10 cellular contexts compared by ENCODE assay signal in genomic region chr1:173864179-173864867, GRCh38. TPM values are rescaled to one million over a fixed set of nuclear protein-coding genes. Genes with fewer than 3 reads are reported as not detected.
DNase-seq lines count a peak whose midpoint lies in the region; ATAC-seq, FAIRE-seq and TF ChIP-seq lines count a peak whose summit lies in the region.
"Had no signal": no experiment of that assay in that cellular context is flagged by ENCODE, and none has a peak within 500 bp of the region (broad histone marks: within the 10 kb centered on the region; RNA-seq: fewer than 3 reads in every experiment).

No MANE protein-coding gene starts in this region.

- peak overlapping the region; percentile 95 for H3K4me2 ChIP-seq in endothelial cell of umbilical vein (ENCODE audit: insufficient read depth, low read length)

- peak overlapping the region; percentile 95 to 99 for H3K4me3 Mint-ChIP-seq in activated T-cell treated with anti-CD3 and anti-CD28 coated beads, Interleukin-2, amount 50 U/mL, for 72 hours
- H3K4me3 Mint-ChIP-seq in stimulated activated effector memory CD8-positive, alpha-beta T cell treated with anti-CD3 and anti-CD28 coated beads, Interleukin-12 subunit alpha, Interleukin-12 subunit beta, amount 100 ng/mL, for 72 hours = peak overlapping the region; percentile 94

- H2AFZ ChIP-seq in endothelial cell of umbilical vein (ENCODE audit: low read depth, low read length) = no peak overlapping the region

- H3K9me3 Mint-ChIP-seq in activated T-cell treated with anti-CD3 and anti-CD28 coated beads, Interleukin-2, amount 50 U/mL, for 72 hours = no peaks in the 10 kb centered on the region
- H3K9me3 Mint-ChIP-seq in stimulated activated effector memory CD8-positive, alpha-beta T cell treated with anti-CD3 and anti-CD28 coated beads, Interleukin-12 subunit alpha, Interleukin-12 subunit beta, amount 100 ng/mL, for 72 hours = no peaks in the 10 kb centered on the region

- H3K27ac ChIP-seq in RWPE2 (ENCODE audit: poor library complexity, severe bottlenecking) (peak overlapping the region; percentile 91), endothelial cell of umbilical vein (ENCODE audit: insufficient read depth, low read depth, low read length) (peak overlapping the region; percentile 13), small intestine (ENCODE audit: low read depth in 1 of 2, low read length in 1 of 2) (no peak overlapping the region)

- H3K27ac Mint-ChIP-seq in activated T-cell treated with anti-CD3 and anti-CD28 coated beads, Interleukin-2, amount 50 U/mL, for 72 hours = peak overlapping the region; percentile 95
- H3K27ac Mint-ChIP-seq in stimulated activated effector memory CD8-positive, alpha-beta T cell treated with anti-CD3 and anti-CD28 coated beads, Interleukin-12 subunit alpha, Interleukin-12 subunit beta, amount 100 ng/mL, for 72 hours = peak overlapping the region; percentile 99

- intact Hi-C loops in endothelial cell of umbilical vein (cut with micrococcal nuclease) = no loop called here

- ATAC-seq in activated T-cell treated with anti-CD3 and anti-CD28 coated beads, Interleukin-2, amount 50 U/mL, for 72 hours (replicated peaks in 1 of 2) = no peak
- ATAC-seq in RWPE2 (ENCODE audit: low read depth) = no peak
- no peak for ATAC-seq in stimulated activated effector memory CD8-positive, alpha-beta T cell treated with anti-CD3 and anti-CD28 coated beads, Interleukin-12 subunit alpha, Interleukin-12 subunit beta, amount 100 ng/mL, for 72 hours

- no peak overlapping the region for H3K9ac ChIP-seq in endothelial cell of umbilical vein (replicated peaks; ENCODE audit: extremely low read depth, insufficient read depth, low read length)

- H4K20me1 ChIP-seq in endothelial cell of umbilical vein (replicated peaks; ENCODE audit: control insufficient read depth, extremely low read depth, insufficient read depth, low read length) = peaks cover 8% of the 10 kb centered on the region

- H3K9me3 ChIP-seq in RWPE2 (ENCODE audit: severe bottlenecking) (no peaks in the 10 kb centered on the region), endothelial cell of umbilical vein (replicated peaks; ENCODE audit: control insufficient read depth, insufficient read depth, low read length) (no peaks in the 10 kb centered on the region), small intestine (ENCODE audit: control insufficient read depth, low read depth) (no peaks in the 10 kb centered on the region)

- H3K27me3 Mint-ChIP-seq in activated T-cell treated with anti-CD3 and anti-CD28 coated beads, Interleukin-2, amount 50 U/mL, for 72 hours (ENCODE audit: low read depth) = no peaks in the 10 kb centered on the region

- BruUV-seq in endothelial cell of umbilical vein (replicated peaks; lab: Mats Ljungman, UMichigan) = no TSS peak

- TF ChIP-seq CTCF in RWPE2 (IDR thresholded peaks at IDR 0.05; ENCODE audit: poor library complexity, severe bottlenecking) = no peak
- no peak for TF ChIP-seq CTCF in endothelial cell of umbilical vein (IDR thresholded peaks at IDR 0.05; ENCODE audit: extremely low read depth in 1 of 2, insufficient read depth in 1 of 2, low read depth in 1 of 2, low read length in 2 of 2)

- DNase-seq in activated T-cell treated with anti-CD3 and anti-CD28 coated beads, Interleukin-2, amount 50 U/mL, for 72 hours = no peak
- DNase-seq in activated T-cell treated with anti-CD3 and anti-CD28 coated beads, Interleukin-2, amount 50 U/mL, for 1 hour = no peak
- DNase-seq in RWPE2 (ENCODE audit: low spot score) (no peak), endothelial cell of umbilical vein (ENCODE audit: low read depth, low spot score) (no peak), hippocampal formation (lab: John Stamatoyannopoulos, UW) (no peak), NCI-H1417 treated with DMSO at 0.1 percent for 48 hours (lab: John Stamatoyannopoulos, UW) (no peak), small intestine (no peak)
- no peak for DNase-seq in stimulated activated effector memory CD8-positive, alpha-beta T cell treated with anti-CD3 and anti-CD28 coated beads, Interleukin-12 subunit alpha, Interleukin-12 subunit beta, amount 100 ng/mL, for 72 hours (ENCODE audit: low spot score in 2 of 2)
- DNase-seq: COR-L47 had no signal

- H3K4me3 ChIP-seq in RWPE2 (ENCODE audit: severe bottlenecking) (no peak overlapping the region), endothelial cell of umbilical vein (replicated peaks in 1 of 3; ENCODE audit: insufficient read depth in 1 of 3, low read depth in 1 of 3, low read length in 3 of 3) (peak overlapping the region in 2 of 3 experiments; percentile 27 to 99), small intestine (ENCODE audit: low read depth in 1 of 2, low read length in 2 of 2) (no peak overlapping the region)

- TF ChIP-seq POLR2A in endothelial cell of umbilical vein (IDR thresholded peaks at IDR 0.05; ENCODE audit: low read depth, low read length) = no peak

- WGBS in small intestine, 3 donors = 64 to 75% (median 70%) methylated on average over 5 of the region's 5 CpGs

- H3K36me3 ChIP-seq in RWPE2 (ENCODE audit: low read depth) (peaks cover 61% of the 10 kb centered on the region), endothelial cell of umbilical vein (ENCODE audit: control insufficient read depth in 2 of 2, extremely low read depth in 1 of 2, insufficient read depth in 2 of 2, low read length in 2 of 2) (peaks cover 18 to 40% of the 10 kb centered on the region in 2 experiments), small intestine (ENCODE audit: control insufficient read depth in 2 of 2, insufficient read depth in 2 of 2, low read length in 2 of 2) (peaks cover 6 to 16% of the 10 kb centered on the region in 2 donors)

- POLR2A ChIA-PET in endothelial cell of umbilical vein (lab: Charles Lee) = interaction anchor here (1.0 to 1.6 kb wide), 3 partner anchors 10 to 158 kb away, joined by 4 read pairs; partner anchors contain the start of gene RC3H1

- H3K36me3 Mint-ChIP-seq in activated T-cell treated with anti-CD3 and anti-CD28 coated beads, Interleukin-2, amount 50 U/mL, for 72 hours (ENCODE audit: insufficient read depth in 2 of 2) = peaks cover 31 to 46% of the 10 kb centered on the region in 2 donors
- H3K36me3 Mint-ChIP-seq in stimulated activated effector memory CD8-positive, alpha-beta T cell treated with anti-CD3 and anti-CD28 coated beads, Interleukin-12 subunit alpha, Interleukin-12 subunit beta, amount 100 ng/mL, for 72 hours = peaks cover 96% of the 10 kb centered on the region

- peaks cover 42% of the 10 kb centered on the region for H3K4me1 Mint-ChIP-seq in activated T-cell treated with anti-CD3 and anti-CD28 coated beads, Interleukin-2, amount 50 U/mL, for 72 hours (ENCODE audit: low read depth)
- peaks cover 59% of the 10 kb centered on the region for H3K4me1 Mint-ChIP-seq in stimulated activated effector memory CD8-positive, alpha-beta T cell treated with anti-CD3 and anti-CD28 coated beads, Interleukin-12 subunit alpha, Interleukin-12 subunit beta, amount 100 ng/mL, for 72 hours

- H3K79me2 ChIP-seq in endothelial cell of umbilical vein (ENCODE audit: control insufficient read depth, insufficient read depth, low read length) = peaks cover 37% of the 10 kb centered on the region

- no peaks in the 10 kb centered on the region for H3K27me3 ChIP-seq in RWPE2 (ENCODE audit: insufficient read depth, poor library complexity, severe bottlenecking)
- H3K27me3 ChIP-seq in endothelial cell of umbilical vein (ENCODE audit: control insufficient read depth in 2 of 2, insufficient read depth in 2 of 2, low read length in 2 of 2) = no peaks in the 10 kb centered on the region
- H3K27me3 ChIP-seq in small intestine (ENCODE audit: control insufficient read depth in 2 of 2, insufficient read depth in 2 of 2, low read length in 2 of 2) = no peaks in the 10 kb centered on the region

- FAIRE-seq in endothelial cell of umbilical vein (lab: Jason Lieb, UNC) = no peak
- FAIRE-seq in small intestine (lab: Jason Lieb, UNC) = no peak

- H3K4me1 ChIP-seq in RWPE2 (ENCODE audit: insufficient read depth, poor library complexity, severe bottlenecking) (peaks cover 14% of the 10 kb centered on the region), endothelial cell of umbilical vein (ENCODE audit: control insufficient read depth, extremely low read depth, insufficient read depth, low read length) (peaks cover 25% of the 10 kb centered on the region), small intestine (ENCODE audit: control insufficient read depth in 2 of 2, insufficient read depth in 1 of 2, low read depth in 1 of 2, low read length in 1 of 2) (peaks cover 0 to 6% of the 10 kb centered on the region in 2 donors)

- CTCF ChIA-PET in endothelial cell of umbilical vein (lab: Charles Lee) = interaction anchor here (1.6 to 2.2 kb wide), 2 partner anchors 40 to 435 kb away, joined by 4 to 6 read pairs; partner anchors contain the start of gene DARS2

- H3K9me1 ChIP-seq in endothelial cell of umbilical vein (replicated peaks; ENCODE audit: control insufficient read depth, extremely low read depth, insufficient read depth, low read length) = no peaks in the 10 kb centered on the region

- dilution Hi-C loops in endothelial cell of umbilical vein (cut with MboI; ENCODE audit: extremely low pct_ligation_motif_present, low sequenced_read_pairs) = no loop called here

RNA-seq across cellular contexts. Expression of gene GAS5, which starts 3.5 kb away (rescaled TPM):
- 1,000 to 10,000 TPM; 1,204 to 1,544 TPM for total RNA-seq in activated T-cell treated with anti-CD3 and anti-CD28 coated beads, Interleukin-2, amount 50 U/mL, for 72 hours
- 302 and 343 TPM in 2 replicates for total RNA-seq in endothelial cell of umbilical vein
- 411 and 492 TPM in 2 replicates for polyA plus RNA-seq in endothelial cell of umbilical vein
- 608 and 704 TPM in 2 replicates for polyA plus RNA-seq in endothelial cell of umbilical vein (2011; cell fraction: cytosol; rRNA removed)
- 1,117 and 1,410 TPM in 2 replicates for polyA plus RNA-seq in endothelial cell of umbilical vein (2011; cell fraction: nucleus; rRNA removed)
- 417 and 489 TPM in 2 replicates for polyA plus RNA-seq in endothelial cell of umbilical vein (2012)
- 259 and 269 TPM in 2 replicates for polyA minus RNA-seq in endothelial cell of umbilical vein
- polyA minus RNA-seq in endothelial cell of umbilical vein (2011; cell fraction: cytosol; rRNA and poly(A)+ RNA removed) = 308 TPM
- 492 and 652 TPM in 2 replicates for polyA minus RNA-seq in endothelial cell of umbilical vein (2011; cell fraction: nucleus; rRNA and poly(A)+ RNA removed)
- polyA plus RNA-seq in small intestine = 100 to 1,000 TPM; 375 to 600 (median 575) TPM

RNA-seq across cellular contexts. Expression of gene ZBTB37, which starts 3.9 kb away (rescaled TPM):
- 10 to 100 TPM; 14.2 to 14.9 TPM for total RNA-seq in activated T-cell treated with anti-CD3 and anti-CD28 coated beads, Interleukin-2, amount 50 U/mL, for 72 hours
- 4.9 and 5.9 TPM in 2 replicates for total RNA-seq in endothelial cell of umbilical vein
- polyA plus RNA-seq in endothelial cell of umbilical vein (0.73 and 0.94 TPM in 2 replicates), small intestine (1 to 10 TPM in 1 of 3 donors, under 1 TPM in 2; 0.22 to 1.1 (median 0.27) TPM)
- polyA plus RNA-seq in endothelial cell of umbilical vein (2011; cell fraction: cytosol; rRNA removed) = 0.61 and 0.68 TPM in 2 replicates
- 4.2 and 4.9 TPM in 2 replicates for polyA plus RNA-seq in endothelial cell of umbilical vein (2011; cell fraction: nucleus; rRNA removed)
- polyA plus RNA-seq in endothelial cell of umbilical vein (2012) = 1.1 and 1.6 TPM in 2 replicates
- 8.8 and 11.0 TPM in 2 replicates for polyA minus RNA-seq in endothelial cell of umbilical vein
- polyA minus RNA-seq in endothelial cell of umbilical vein (2011; cell fraction: cytosol; rRNA and poly(A)+ RNA removed) = 3.4 TPM
- polyA minus RNA-seq in endothelial cell of umbilical vein (2011; cell fraction: nucleus; rRNA and poly(A)+ RNA removed) = 7.0 and 8.3 TPM in 2 replicates

RNA-seq across cellular contexts. Expression of gene CENPL, which starts 39.6 kb away (rescaled TPM):
- total RNA-seq in activated T-cell treated with anti-CD3 and anti-CD28 coated beads, Interleukin-2, amount 50 U/mL, for 72 hours = 10 to 100 TPM; 36.2 to 38.3 TPM
- total RNA-seq in endothelial cell of umbilical vein = 19.0 and 20.8 TPM in 2 replicates
- polyA plus RNA-seq in endothelial cell of umbilical vein (5.9 and 6.6 TPM in 2 replicates), small intestine (1 to 10 TPM; 1.1 to 5.5 (median 2.4) TPM)
- polyA plus RNA-seq in endothelial cell of umbilical vein (2011; cell fraction: cytosol; rRNA removed) = 10.3 and 11.4 TPM in 2 replicates
- 6.2 and 8.4 TPM in 2 replicates for polyA plus RNA-seq in endothelial cell of umbilical vein (2011; cell fraction: nucleus; rRNA removed)
- 5.4 and 14.6 TPM in 2 replicates for polyA plus RNA-seq in endothelial cell of umbilical vein (2012)
- polyA minus RNA-seq in endothelial cell of umbilical vein = 18.6 and 20.1 TPM in 2 replicates
- polyA minus RNA-seq in endothelial cell of umbilical vein (2011; cell fraction: cytosol; rRNA and poly(A)+ RNA removed) = 22.5 TPM
- polyA minus RNA-seq in endothelial cell of umbilical vein (2011; cell fraction: nucleus; rRNA and poly(A)+ RNA removed) = 9.4 and 9.6 TPM in 2 replicates

RNA-seq across cellular contexts. Expression of gene DARS2, which starts 39.9 kb away (rescaled TPM):
- total RNA-seq in activated T-cell treated with anti-CD3 and anti-CD28 coated beads, Interleukin-2, amount 50 U/mL, for 72 hours = 10 to 100 TPM; 16.3 to 22.2 TPM
- total RNA-seq in endothelial cell of umbilical vein = 30.5 and 33.6 TPM in 2 replicates
- polyA plus RNA-seq in endothelial cell of umbilical vein = 12.8 and 17.4 TPM in 2 replicates
- polyA plus RNA-seq in endothelial cell of umbilical vein (2011; cell fraction: cytosol; rRNA removed) = 20.5 TPM in 2 replicates
- 20.6 and 28.4 TPM in 2 replicates for polyA plus RNA-seq in endothelial cell of umbilical vein (2011; cell fraction: nucleus; rRNA removed)
- polyA plus RNA-seq in endothelial cell of umbilical vein (2012) = 15.4 and 28.9 TPM in 2 replicates
- polyA minus RNA-seq in endothelial cell of umbilical vein = 30.8 and 36.8 TPM in 2 replicates
- 34.0 TPM for polyA minus RNA-seq in endothelial cell of umbilical vein (2011; cell fraction: cytosol; rRNA and poly(A)+ RNA removed)
- polyA minus RNA-seq in endothelial cell of umbilical vein (2011; cell fraction: nucleus; rRNA and poly(A)+ RNA removed) = 17.7 and 24.9 TPM in 2 replicates
- 10 to 100 TPM in 1 of 3 donors, 1 to 10 TPM in 2; 5.1 to 18.6 (median 7.4) TPM for polyA plus RNA-seq in small intestine

RNA-seq across cellular contexts. Expression of gene SERPINC1, which starts 52.8 kb away (rescaled TPM):
- under 1 TPM in 1 of 2 donors, not detected in 1; 0.30 TPM for total RNA-seq in activated T-cell treated with anti-CD3 and anti-CD28 coated beads, Interleukin-2, amount 50 U/mL, for 72 hours
- total RNA-seq in endothelial cell of umbilical vein = 0.35 TPM in 1 of 2 replicates, not detected in the other
- polyA plus RNA-seq in endothelial cell of umbilical vein (0.05 and 0.06 TPM in 2 replicates), small intestine (under 1 TPM in 2 of 3 donors, not detected in 1; 0.19 to 0.89 TPM)
- 0.13 and 0.17 TPM in 2 replicates for polyA plus RNA-seq in endothelial cell of umbilical vein (2011; cell fraction: cytosol; rRNA removed)
- polyA plus RNA-seq in endothelial cell of umbilical vein (2011; cell fraction: nucleus; rRNA removed) = 0.40 and 0.60 TPM in 2 replicates
- polyA plus RNA-seq in endothelial cell of umbilical vein (2012) = not detected in 2 replicates
- polyA minus RNA-seq in endothelial cell of umbilical vein = 0.11 TPM in 1 of 2 replicates, not detected in the other
- polyA minus RNA-seq in endothelial cell of umbilical vein (2011; cell fraction: cytosol; rRNA and poly(A)+ RNA removed) = not detected
- polyA minus RNA-seq in endothelial cell of umbilical vein (2011; cell fraction: nucleus; rRNA and poly(A)+ RNA removed) = not detected in 2 replicates
- total RNA-seq: lung microvascular endothelial cell had no signal

Comparison
In these comparisons a context has a peak if more than half of its experiments do, and no peak if none do; other contexts are left out.
1. H3K27ac ChIP-seq: peak in RWPE2 (single experiment) and endothelial cell of umbilical vein (single experiment); none in small intestine (0 of 2).
2. H3K4me3 ChIP-seq: peak in endothelial cell of umbilical vein (2 of 3); none in RWPE2 (single experiment) and small intestine (0 of 2).